ENCODE assay signal across 19 cellular contexts in genomic region chr12:90339837-90340236, GRCh38.
A peak's percentile ranks its signal among the peaks of the same experiment; 100 is the strongest.
DNase-seq lines count a peak whose midpoint lies in the region; ATAC-seq, FAIRE-seq and TF ChIP-seq lines count a peak whose summit lies in the region.
"Had no signal": no experiment of that assay in that cellular context is flagged by ENCODE, and none has a peak within 500 bp of the region (broad histone marks: within the 10 kb centered on the region; RNA-seq: fewer than 3 reads in every experiment).

No MANE protein-coding gene starts in this region.

- peaks cover 87% of the 10 kb centered on the region for H3K27me3 Mint-ChIP-seq in WTC11 (ENCODE audit: low read depth)

- no peak overlapping the region for H3K27ac Mint-ChIP-seq in WTC11
- H3K27ac Mint-ChIP-seq: CD14-positive monocyte; CD4-positive, alpha-beta memory T cell; IgD-negative memory B cell had no signal

- DNase-seq in GM19239 (ENCODE audit: insufficient read length, low spot score) (no peak), WTC11 (ENCODE audit: low spot score) (no peak), omental fat pad (ENCODE audit: low spot score) (no peak), cardiac septum (ENCODE audit: low spot score) (no peak), osteoblast (ENCODE audit: insufficient read length, low spot score, missing footprints) (no peak)
- DNase-seq: CD4-positive, alpha-beta memory T cell; DMS153; DMS79; GDM1; KBM-7 had no signal

- H3K4me1 Mint-ChIP-seq in WTC11 = peaks cover 36% of the 10 kb centered on the region
- H3K4me1 Mint-ChIP-seq: CD4-positive, alpha-beta memory T cell had no signal

- no peaks in the 10 kb centered on the region for H3K9me3 Mint-ChIP-seq in WTC11
- H3K9me3 Mint-ChIP-seq: IgD-negative memory B cell had no signal

- ATAC-seq in WTC11 (no peak), omental fat pad (ENCODE audit: low FRiP score) (peak; percentile 79), HG03280 (IDR thresholded peaks at IDR 0.05; ENCODE audit: unreplicated experiment) (no peak)

- H3K9me3 ChIP-seq in iPS-20b (ENCODE audit: insufficient read depth, low read depth, low read length) (no peaks in the 10 kb centered on the region), osteoblast (ENCODE audit: low read depth, low read length) (no peaks in the 10 kb centered on the region)
- H3K9me3 ChIP-seq: BLaER1, HAP-1 had no signal

- no peaks in the 10 kb centered on the region for H3K36me3 Mint-ChIP-seq in WTC11
- H3K36me3 Mint-ChIP-seq: CD14-positive monocyte; CD4-positive, alpha-beta memory T cell had no signal

- no peaks in the 10 kb centered on the region for H3K79me2 ChIP-seq in osteoblast (ENCODE audit: insufficient read depth, low read length)

- H3K9ac ChIP-seq in iPS-20b (ENCODE audit: low read depth, low read length) = no peak overlapping the region
- H3K9ac ChIP-seq: BLaER1 had no signal

- H3K4me1 ChIP-seq in iPS-20b (ENCODE audit: insufficient read depth, low read length) = peaks cover 26% of the 10 kb centered on the region
- H3K4me1 ChIP-seq in osteoblast (ENCODE audit: insufficient read depth, low read length) = no peaks in the 10 kb centered on the region
- H3K4me1 ChIP-seq: BLaER1, HAP-1 had no signal

- FAIRE-seq in GM19239 (lab: Jason Lieb, UNC) = peak; percentile 18
- FAIRE-seq: GM12892, GM18507 had no signal

- POLR2A ChIA-PET in WTC11 (lab: Charles Lee) = no interaction called here

- peak overlapping the region; percentile 5; the same call in 1 of the 2 replicates for H3K4me3 Mint-ChIP-seq in WTC11
- H3K4me3 Mint-ChIP-seq: CD14-positive monocyte; CD4-positive, alpha-beta memory T cell; IgD-negative memory B cell had no signal

- H3K4me2 ChIP-seq in osteoblast (ENCODE audit: insufficient read depth, low read length) = no peak overlapping the region
- H3K4me2 ChIP-seq: BLaER1 had no signal

- H3K27me3 ChIP-seq in iPS-20b (ENCODE audit: insufficient read depth, low read length) (peaks cover 42% of the 10 kb centered on the region), osteoblast (ENCODE audit: insufficient read depth, low read length) (no peaks in the 10 kb centered on the region)
- H3K27me3 ChIP-seq: BLaER1 had no signal

- no peak overlapping the region for H2AFZ ChIP-seq in osteoblast (ENCODE audit: low read length)

- intact Hi-C loops in cardiac septum (cut with DNase I) = no loop called here

- H3K27ac ChIP-seq in iPS-20b (ENCODE audit: low read length) = no peak overlapping the region
- no peak overlapping the region for H3K27ac ChIP-seq in osteoblast (ENCODE audit: low read depth, low read length)
- H3K27ac ChIP-seq: 22Rv1, BLaER1 had no signal

- TF ChIP-seq CTCF in WTC11 (IDR thresholded peaks at IDR 0.05) (no peak), omental fat pad (IDR thresholded peaks at IDR 0.05) (no peak), osteoblast (IDR thresholded peaks at IDR 0.05; ENCODE audit: extremely low read depth, low read depth, low read length) (no peak)

- CTCF ChIA-PET in WTC11 (lab: Charles Lee) = no interaction called here

- no peaks in the 10 kb centered on the region for H4K20me1 ChIP-seq in osteoblast (ENCODE audit: insufficient read depth, low read length)
- H4K20me1 ChIP-seq: BLaER1 had no signal

- H3K36me3 ChIP-seq in iPS-20b (ENCODE audit: insufficient read depth, low read depth, low read length) = no peaks in the 10 kb centered on the region
- no peaks in the 10 kb centered on the region for H3K36me3 ChIP-seq in osteoblast (ENCODE audit: insufficient read depth, low read length)
- H3K36me3 ChIP-seq: BLaER1, HAP-1 had no signal

- H3K4me3 ChIP-seq in iPS-20b (ENCODE audit: low read length) (peak overlapping the region; percentile 14; the same call in 1 of the 2 replicates), osteoblast (ENCODE audit: insufficient read depth, low read length) (no peak overlapping the region)
- H3K4me3 ChIP-seq: BLaER1, HAP-1 had no signal

TF ChIP-seq in WTC11, 78 proteins besides CTCF, POLR2A, EP300 and RAD21:
- TF ChIP-seq ELF4 (CRISPR knock-in tag; IDR thresholded peaks at IDR 0.05; ENCODE audit: low read depth) (no peak), IRF2 (CRISPR knock-in tag; IDR thresholded peaks at IDR 0.05; ENCODE audit: borderline replicate concordance, low read depth) (no peak), NR1H2 (CRISPR knock-in tag; IDR thresholded peaks at IDR 0.05) (no peak), GABPB1 (CRISPR knock-in tag; IDR thresholded peaks at IDR 0.05) (no peak), FOXK1 (CRISPR knock-in tag; IDR thresholded peaks at IDR 0.05) (no peak), ZNF416 (CRISPR knock-in tag; IDR thresholded peaks at IDR 0.05) (no peak), ZNF121 (CRISPR knock-in tag; IDR thresholded peaks at IDR 0.05) (no peak), CREM (CRISPR knock-in tag; IDR thresholded peaks at IDR 0.05) (no peak), SMAD3 (CRISPR knock-in tag; IDR thresholded peaks at IDR 0.05; ENCODE audit: borderline replicate concordance) (no peak), ZNF232 (CRISPR knock-in tag; IDR thresholded peaks at IDR 0.05) (no peak)
- TF ChIP-seq, protein P1, sequence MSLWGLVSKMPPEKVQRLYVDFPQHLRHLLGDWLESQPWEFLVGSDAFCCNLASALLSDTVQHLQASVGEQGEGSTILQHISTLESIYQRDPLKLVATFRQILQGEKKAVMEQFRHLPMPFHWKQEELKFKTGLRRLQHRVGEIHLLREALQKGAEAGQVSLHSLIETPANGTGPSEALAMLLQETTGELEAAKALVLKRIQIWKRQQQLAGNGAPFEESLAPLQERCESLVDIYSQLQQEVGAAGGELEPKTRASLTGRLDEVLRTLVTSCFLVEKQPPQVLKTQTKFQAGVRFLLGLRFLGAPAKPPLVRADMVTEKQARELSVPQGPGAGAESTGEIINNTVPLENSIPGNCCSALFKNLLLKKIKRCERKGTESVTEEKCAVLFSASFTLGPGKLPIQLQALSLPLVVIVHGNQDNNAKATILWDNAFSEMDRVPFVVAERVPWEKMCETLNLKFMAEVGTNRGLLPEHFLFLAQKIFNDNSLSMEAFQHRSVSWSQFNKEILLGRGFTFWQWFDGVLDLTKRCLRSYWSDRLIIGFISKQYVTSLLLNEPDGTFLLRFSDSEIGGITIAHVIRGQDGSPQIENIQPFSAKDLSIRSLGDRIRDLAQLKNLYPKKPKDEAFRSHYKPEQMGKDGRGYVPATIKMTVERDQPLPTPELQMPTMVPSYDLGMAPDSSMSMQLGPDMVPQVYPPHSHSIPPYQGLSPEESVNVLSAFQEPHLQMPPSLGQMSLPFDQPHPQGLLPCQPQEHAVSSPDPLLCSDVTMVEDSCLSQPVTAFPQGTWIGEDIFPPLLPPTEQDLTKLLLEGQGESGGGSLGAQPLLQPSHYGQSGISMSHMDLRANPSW (CRISPR knock-in tag; conservative IDR thresholded peaks at IDR 0.05; ENCODE audit: low read depth) = no peak
- TF ChIP-seq, protein P2, sequence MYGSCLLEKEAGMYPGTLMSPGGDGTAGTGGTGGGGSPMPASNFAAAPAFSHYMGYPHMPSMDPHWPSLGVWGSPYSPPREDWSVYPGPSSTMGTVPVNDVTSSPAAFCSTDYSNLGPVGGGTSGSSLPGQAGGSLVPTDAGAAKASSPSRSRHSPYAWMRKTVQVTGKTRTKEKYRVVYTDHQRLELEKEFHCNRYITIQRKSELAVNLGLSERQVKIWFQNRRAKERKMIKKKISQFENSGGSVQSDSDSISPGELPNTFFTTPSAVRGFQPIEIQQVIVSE (CRISPR knock-in tag; IDR thresholded peaks at IDR 0.05; ENCODE audit: borderline replicate concordance) = no peak
- TF ChIP-seq, protein P3, sequence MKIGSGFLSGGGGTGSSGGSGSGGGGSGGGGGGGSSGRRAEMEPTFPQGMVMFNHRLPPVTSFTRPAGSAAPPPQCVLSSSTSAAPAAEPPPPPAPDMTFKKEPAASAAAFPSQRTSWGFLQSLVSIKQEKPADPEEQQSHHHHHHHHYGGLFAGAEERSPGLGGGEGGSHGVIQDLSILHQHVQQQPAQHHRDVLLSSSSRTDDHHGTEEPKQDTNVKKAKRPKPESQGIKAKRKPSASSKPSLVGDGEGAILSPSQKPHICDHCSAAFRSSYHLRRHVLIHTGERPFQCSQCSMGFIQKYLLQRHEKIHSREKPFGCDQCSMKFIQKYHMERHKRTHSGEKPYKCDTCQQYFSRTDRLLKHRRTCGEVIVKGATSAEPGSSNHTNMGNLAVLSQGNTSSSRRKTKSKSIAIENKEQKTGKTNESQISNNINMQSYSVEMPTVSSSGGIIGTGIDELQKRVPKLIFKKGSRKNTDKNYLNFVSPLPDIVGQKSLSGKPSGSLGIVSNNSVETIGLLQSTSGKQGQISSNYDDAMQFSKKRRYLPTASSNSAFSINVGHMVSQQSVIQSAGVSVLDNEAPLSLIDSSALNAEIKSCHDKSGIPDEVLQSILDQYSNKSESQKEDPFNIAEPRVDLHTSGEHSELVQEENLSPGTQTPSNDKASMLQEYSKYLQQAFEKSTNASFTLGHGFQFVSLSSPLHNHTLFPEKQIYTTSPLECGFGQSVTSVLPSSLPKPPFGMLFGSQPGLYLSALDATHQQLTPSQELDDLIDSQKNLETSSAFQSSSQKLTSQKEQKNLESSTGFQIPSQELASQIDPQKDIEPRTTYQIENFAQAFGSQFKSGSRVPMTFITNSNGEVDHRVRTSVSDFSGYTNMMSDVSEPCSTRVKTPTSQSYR (CRISPR knock-in tag; IDR thresholded peaks at IDR 0.05) = no peak
